ENCODE assay signal across 8 cellular contexts in the genomic region with DNA sequence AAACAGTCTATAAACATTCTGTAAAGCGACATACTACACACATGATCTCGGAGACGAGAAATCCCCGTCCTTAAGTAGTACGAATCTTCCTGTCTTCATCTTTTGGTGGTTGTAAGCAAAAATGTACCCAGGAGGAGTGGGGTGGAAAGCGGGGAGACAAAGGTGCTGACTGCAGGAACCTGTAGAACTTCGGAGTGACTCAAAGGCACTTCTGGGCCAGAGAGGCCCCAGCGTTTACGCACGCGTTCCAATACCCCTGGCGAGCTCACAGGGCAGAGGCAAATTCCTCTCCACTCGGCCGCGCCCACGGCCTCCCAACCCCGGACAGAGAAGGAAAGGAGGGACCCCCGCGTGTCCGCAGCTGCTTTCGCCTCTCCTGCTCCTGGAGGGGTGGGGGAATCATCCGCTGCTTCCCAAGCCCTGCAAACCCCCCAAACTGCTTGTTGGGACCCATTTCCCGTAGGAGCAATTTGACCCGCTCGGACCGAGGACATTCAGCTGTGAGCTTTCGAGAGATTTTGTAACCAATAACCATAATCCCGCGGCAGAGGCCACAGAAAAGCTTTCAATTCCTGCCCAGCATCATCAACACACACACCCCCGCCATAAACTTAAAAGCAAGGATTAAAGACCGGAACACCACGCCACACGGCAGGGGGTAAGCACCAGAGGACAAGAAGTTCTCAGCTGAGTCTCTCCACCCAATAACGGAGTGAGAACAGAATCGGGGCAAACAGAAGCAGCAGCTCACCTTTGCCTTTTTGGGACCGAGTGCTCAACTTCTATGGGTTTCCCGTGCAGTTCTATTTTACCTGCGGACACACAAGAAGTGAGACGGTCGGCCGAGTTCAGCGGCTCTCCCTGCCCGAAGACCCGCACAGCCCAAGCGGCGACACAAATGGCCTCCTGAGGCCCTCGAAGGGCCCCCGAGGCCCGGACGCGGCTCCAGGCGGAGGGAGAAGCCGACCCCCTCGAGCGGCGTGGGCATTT. TPM values are rescaled to one million over a fixed set of nuclear protein-coding genes. Genes with fewer than 3 reads are reported as not detected.
DNase-seq lines count a peak whose midpoint lies in the region; ATAC-seq and TF ChIP-seq lines count a peak whose summit lies in the region.

No MANE protein-coding gene starts in this region.

- H3K9me3 ChIP-seq in MG63 (no peaks in the 10 kb centered on the region), iPS-18c (ENCODE audit: control insufficient read depth, insufficient read depth, low read length) (no peaks in the 10 kb centered on the region), testis (no peaks in the 10 kb centered on the region)

- peaks cover 28% of the 10 kb centered on the region for H3K4me1 Mint-ChIP-seq in activated CD4-positive, alpha-beta T cell treated with anti-CD3 and anti-CD28 coated beads for 36 hours
- H3K4me1 Mint-ChIP-seq in activated T-cell treated with anti-CD3 and anti-CD28 coated beads, Interleukin-2, amount 50 U/mL, for 72 hours (ENCODE audit: low read depth) = peaks cover 42% of the 10 kb centered on the region

- intact Hi-C loops in activated CD4-positive, alpha-beta T cell treated with anti-CD3 and anti-CD28 coated beads for 36 hours (cut with DNase I, micrococcal nuclease) = no loop called here
- intact Hi-C loops in testis (cut with DNase I; ENCODE audit: low total_unique reads) = no loop called here

- H3K27me3 ChIP-seq in MG63 (no peaks in the 10 kb centered on the region), testis (no peaks in the 10 kb centered on the region)

- H3K4me3 Mint-ChIP-seq in activated CD4-positive, alpha-beta T cell treated with anti-CD3 and anti-CD28 coated beads for 36 hours = peak overlapping the region; percentile 51
- peak overlapping the region; percentile 82 to 83 for H3K4me3 Mint-ChIP-seq in activated T-cell treated with anti-CD3 and anti-CD28 coated beads, Interleukin-2, amount 50 U/mL, for 72 hours

- CTCF ChIA-PET in activated CD4-positive, alpha-beta T cell treated with anti-CD3 and anti-CD28 coated beads for 36 hours (lab: Charles Lee) = interaction anchor here (0.6 to 2.0 kb wide), 7 partner anchors 11 to 900 kb away, joined by 3 to 8 read pairs (median 4); no protein-coding TSS in a partner anchor

- peaks cover 63% of the 10 kb centered on the region for H3K27me3 Mint-ChIP-seq in activated CD4-positive, alpha-beta T cell treated with anti-CD3 and anti-CD28 coated beads for 36 hours
- peaks cover 84% of the 10 kb centered on the region for H3K27me3 Mint-ChIP-seq in activated T-cell treated with anti-CD3 and anti-CD28 coated beads, Interleukin-2, amount 50 U/mL, for 72 hours (ENCODE audit: low read depth)

- WGBS in testis, 2 donors = 5 to 6% methylated on average over 46 to 50 of the region's 56 CpGs

- H3K27ac ChIP-seq in testis = peak overlapping the region in 1 of 2 donors; percentile 29

- peak overlapping the region; percentile 39 for H3K27ac Mint-ChIP-seq in activated CD4-positive, alpha-beta T cell treated with anti-CD3 and anti-CD28 coated beads for 36 hours
- H3K27ac Mint-ChIP-seq in activated T-cell treated with anti-CD3 and anti-CD28 coated beads, Interleukin-2, amount 50 U/mL, for 72 hours = no peak overlapping the region

- TF ChIP-seq CTCF in testis (IDR thresholded peaks at IDR 0.05) = no peak

- peaks cover 3% of the 10 kb centered on the region for H3K4me1 ChIP-seq in testis

- no peak for TF ChIP-seq POLR2A in testis (IDR thresholded peaks at IDR 0.05)

- POLR2A ChIA-PET in activated CD4-positive, alpha-beta T cell treated with anti-CD3 and anti-CD28 coated beads for 36 hours (lab: Charles Lee) = interaction anchor here (0.6 kb wide), 1 partner anchor 80 kb away, joined by 3 read pairs; no protein-coding TSS in a partner anchor

- peak overlapping the region; percentile 65 for H3K4me3 ChIP-seq in MG63
- H3K4me3 ChIP-seq in iPS-18c (ENCODE audit: insufficient read depth, low read depth, low read length) = peak overlapping the region; percentile 90
- peak overlapping the region; percentile 43 to 55 for H3K4me3 ChIP-seq in testis

- peak; percentile 40 for DNase-seq in activated CD4-positive, alpha-beta T cell treated with anti-CD3 and anti-CD28 coated beads for 36 hours
- no peak for DNase-seq in activated CD4-positive, alpha-beta T cell treated with anti-CD3 and anti-CD28 coated beads, Interleukin-2, amount 50 U/mL, for 4 hours
- DNase-seq in MG63 (peak; percentile 76), testis (no peak)
- DNase-seq in activated T-cell treated with anti-CD3 and anti-CD28 coated beads, Interleukin-2, amount 50 U/mL, for 72 hours = peak; percentile 25 to 26

- H3K36me3 ChIP-seq in MG63 (peaks cover 48% of the 10 kb centered on the region), testis (ENCODE audit: low read depth, missing control alignments) (no peaks in the 10 kb centered on the region)

- H3K9me3 Mint-ChIP-seq in activated CD4-positive, alpha-beta T cell treated with anti-CD3 and anti-CD28 coated beads for 36 hours (ENCODE audit: low read depth) = no peaks in the 10 kb centered on the region
- H3K9me3 Mint-ChIP-seq in activated T-cell treated with anti-CD3 and anti-CD28 coated beads, Interleukin-2, amount 50 U/mL, for 72 hours = no peaks in the 10 kb centered on the region

- H3K36me3 Mint-ChIP-seq in activated CD4-positive, alpha-beta T cell treated with anti-CD3 and anti-CD28 coated beads for 36 hours (ENCODE audit: low read depth) = peaks cover 2% of the 10 kb centered on the region
- peaks cover 3% of the 10 kb centered on the region in 2 donors for H3K36me3 Mint-ChIP-seq in activated T-cell treated with anti-CD3 and anti-CD28 coated beads, Interleukin-2, amount 50 U/mL, for 72 hours (ENCODE audit: insufficient read depth in 2 of 2)

- ATAC-seq in activated CD4-positive, alpha-beta T cell treated with anti-CD3 and anti-CD28 coated beads for 36 hours = peak; percentile 37
- peak; percentile 16 to 18 for ATAC-seq in activated T-cell treated with anti-CD3 and anti-CD28 coated beads, Interleukin-2, amount 50 U/mL, for 72 hours (replicated peaks in 1 of 2)
- ATAC-seq in GM18870 (IDR thresholded peaks at IDR 0.05; ENCODE audit: unreplicated experiment) (no peak), HG03039 (IDR thresholded peaks at IDR 0.05; ENCODE audit: unreplicated experiment) (no peak)

RNA-seq across cellular contexts. Expression of gene IGF2BP3, which starts 2.3 kb away (rescaled TPM):
- 1 to 10 TPM in 1 of 2 experiments, under 1 TPM in 1; 0.64 to 1.1 TPM for total RNA-seq in activated CD4-positive, alpha-beta T cell treated with anti-CD3 and anti-CD28 coated beads for 36 hours
- total RNA-seq in MG63 (2014; rRNA removed; shearing (Covaris generic); ENCODE audit: low replicate concordance) = 51.8 and 80.7 TPM in 2 replicates
- 1 to 10 TPM; 2.0 to 2.6 TPM for total RNA-seq in activated T-cell treated with anti-CD3 and anti-CD28 coated beads, Interleukin-2, amount 50 U/mL, for 72 hours
- 10 to 100 TPM; 20.1 to 36.0 TPM for total RNA-seq in testis
- polyA plus RNA-seq in testis (ENCODE audit: insufficient read depth, low read depth, low replicate concordance) = 17.8 TPM

Comparison
In these comparisons a context has a peak if more than half of its experiments do, and no peak if none do; other contexts are left out.
1. DNase-seq: peak in activated CD4-positive, alpha-beta T cell treated with anti-CD3 and anti-CD28 coated beads for 36 hours (single experiment), MG63 (single experiment) and activated T-cell treated with anti-CD3 and anti-CD28 coated beads, Interleukin-2, amount 50 U/mL, for 72 hours (2 of 2); none in activated CD4-positive, alpha-beta T cell treated with anti-CD3 and anti-CD28 coated beads, Interleukin-2, amount 50 U/mL, for 4 hours (0 of 2) and testis (single experiment).
2. ATAC-seq: peak in activated CD4-positive, alpha-beta T cell treated with anti-CD3 and anti-CD28 coated beads for 36 hours (single experiment) and activated T-cell treated with anti-CD3 and anti-CD28 coated beads, Interleukin-2, amount 50 U/mL, for 72 hours (2 of 2); none in GM18870 (single experiment) and HG03039 (single experiment).
3. RNA of gene IGF2BP3, which starts 2.3 kb away (total RNA-seq): 51.8 to 80.7 TPM in MG63 and 20.1 to 36.0 TPM in testis; 2.0 to 2.6 TPM in activated T-cell treated with anti-CD3 and anti-CD28 coated beads, Interleukin-2, amount 50 U/mL, for 72 hours and 0.64 to 1.1 TPM in activated CD4-positive, alpha-beta T cell treated with anti-CD3 and anti-CD28 coated beads for 36 hours; every median in the first group is over 4 times any median in the second.
4. Peak in every context shown above with its lines, with median percentiles within 50 percentile points of each other: H3K4me3 ChIP-seq.